ENCODE assay signal across 1 cellular context in the genomic region with DNA sequence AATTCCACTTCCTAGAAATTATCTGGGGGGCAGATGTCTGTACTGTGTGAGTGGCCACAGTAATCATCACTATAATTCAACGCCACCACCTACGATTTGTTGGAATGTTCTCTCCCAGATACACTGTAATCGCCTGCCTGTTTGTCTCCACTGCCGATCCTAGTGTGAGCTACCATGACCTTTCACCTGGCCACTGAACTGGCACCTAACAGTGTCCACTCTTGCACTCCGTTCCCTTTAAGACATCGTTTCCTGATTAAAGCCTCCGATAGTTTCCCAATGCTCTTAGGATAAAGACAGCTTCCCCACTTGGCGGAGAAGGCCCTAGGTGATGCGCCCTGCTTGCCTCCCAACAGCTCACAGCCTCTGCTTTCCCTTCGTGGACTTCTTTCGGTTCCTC.
TF ChIP-seq lines count a peak whose summit lies in the region.

No MANE protein-coding gene starts in this region.

TF ChIP-seq in IMR-90, 13 proteins besides CTCF, POLR2A, EP300 and RAD21:
- TF ChIP-seq CHD1 (IDR thresholded peaks at IDR 0.05; ENCODE audit: low read depth, low read length) = no peak
- TF ChIP-seq SMC3 (IDR thresholded peaks at IDR 0.05; ENCODE audit: low read depth, low read length) = no peak
- TF ChIP-seq NFE2L2 (IDR thresholded peaks at IDR 0.05; ENCODE audit: low read depth, low read length) = no peak
- TF ChIP-seq RFX5 (IDR thresholded peaks at IDR 0.05; ENCODE audit: low read depth, low read length) = no peak
- no peak for TF ChIP-seq MAFK (IDR thresholded peaks at IDR 0.05; ENCODE audit: low read depth, low read length)
- TF ChIP-seq MXI1 (IDR thresholded peaks at IDR 0.05; ENCODE audit: borderline replicate concordance, low read depth, low read length) = no peak
- no peak for TF ChIP-seq CEBPB (IDR thresholded peaks at IDR 0.05; ENCODE audit: low read depth, low read length)
- TF ChIP-seq, protein P1, sequence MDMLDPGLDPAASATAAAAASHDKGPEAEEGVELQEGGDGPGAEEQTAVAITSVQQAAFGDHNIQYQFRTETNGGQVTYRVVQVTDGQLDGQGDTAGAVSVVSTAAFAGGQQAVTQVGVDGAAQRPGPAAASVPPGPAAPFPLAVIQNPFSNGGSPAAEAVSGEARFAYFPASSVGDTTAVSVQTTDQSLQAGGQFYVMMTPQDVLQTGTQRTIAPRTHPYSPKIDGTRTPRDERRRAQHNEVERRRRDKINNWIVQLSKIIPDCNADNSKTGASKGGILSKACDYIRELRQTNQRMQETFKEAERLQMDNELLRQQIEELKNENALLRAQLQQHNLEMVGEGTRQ (IDR thresholded peaks at IDR 0.05; ENCODE audit: low read depth, low read length) = no peak
- TF ChIP-seq, protein P2, sequence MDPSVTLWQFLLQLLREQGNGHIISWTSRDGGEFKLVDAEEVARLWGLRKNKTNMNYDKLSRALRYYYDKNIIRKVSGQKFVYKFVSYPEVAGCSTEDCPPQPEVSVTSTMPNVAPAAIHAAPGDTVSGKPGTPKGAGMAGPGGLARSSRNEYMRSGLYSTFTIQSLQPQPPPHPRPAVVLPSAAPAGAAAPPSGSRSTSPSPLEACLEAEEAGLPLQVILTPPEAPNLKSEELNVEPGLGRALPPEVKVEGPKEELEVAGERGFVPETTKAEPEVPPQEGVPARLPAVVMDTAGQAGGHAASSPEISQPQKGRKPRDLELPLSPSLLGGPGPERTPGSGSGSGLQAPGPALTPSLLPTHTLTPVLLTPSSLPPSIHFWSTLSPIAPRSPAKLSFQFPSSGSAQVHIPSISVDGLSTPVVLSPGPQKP (IDR thresholded peaks at IDR 0.05; ENCODE audit: borderline replicate concordance, low read depth, low read length) = no peak
- no peak for TF ChIP-seq RCOR1 (IDR thresholded peaks at IDR 0.05; ENCODE audit: insufficient replicate concordance, low read length)
- TF ChIP-seq BHLHE40 (IDR thresholded peaks at IDR 0.05; ENCODE audit: low read depth, low read length) = no peak
- TF ChIP-seq FOS (IDR thresholded peaks at IDR 0.05; ENCODE audit: low read depth, low read length) = no peak
- no peak for TF ChIP-seq MAZ (IDR thresholded peaks at IDR 0.05; ENCODE audit: borderline replicate concordance, low read depth, low read length)
